8 cellular contexts compared by ENCODE assay signal in genomic region chr2:15591692-15592463, GRCh38. TPM values are rescaled to one million over a fixed set of nuclear protein-coding genes. Genes with fewer than 3 reads are reported as not detected.
DNase-seq lines count a peak whose midpoint lies in the region; ATAC-seq lines count a peak whose summit lies in the region.

Gene DDX1 (plus strand): TSS chr2:15591868. CDS start chr2:15591934, 66 bp downstream.

- CTCF ChIA-PET in activated CD8-positive, alpha-beta memory T cell treated with anti-CD3 and anti-CD28 coated beads, Interleukin-2, amount 10 ng/mL, durations not matched to agents 7 days and 5 days (lab: Charles Lee), result interaction anchor here (0.7 to 1.3 kb wide), 6 partner anchors 9 to 44 kb away, joined by 3 to 7 read pairs (median 3); partner anchors contain the start of gene NBAS

- peak within 1 kb of the TSS; percentile 90 for H3K4me3 Mint-ChIP-seq in activated CD8-positive, alpha-beta memory T cell treated with anti-CD3 and anti-CD28 coated beads, Interleukin-2, amount 10 ng/mL, durations not matched to agents 7 days and 5 days

- peaks cover 9% of the 10 kb centered on the region for H3K4me1 ChIP-seq in endocrine pancreas (ENCODE audit: control insufficient read depth, insufficient read depth, low read length)

- DNase-seq in COLO668 (lab: John Stamatoyannopoulos, UW; ENCODE audit: unreplicated experiment) (peak; percentile 90), HPDE6-E6E7 (ENCODE audit: extremely low spot score) (peak; percentile 81), NOMO-1 (lab: John Stamatoyannopoulos, UW; ENCODE audit: unreplicated experiment in 2 of 2) (peak; percentile 69 to 82), mesenteric fat pad (ENCODE audit: low spot score) (peak; percentile 96)
- peak; percentile 88 for DNase-seq in activated CD8-positive, alpha-beta memory T cell treated with anti-CD3 and anti-CD28 coated beads, Interleukin-2, amount 10 ng/mL, durations not matched to agents 7 days and 5 days
- DNase-seq in stimulated activated CD8-positive, alpha-beta memory T cell treated with anti-CD3 and anti-CD28 coated beads, Interleukin-15, amount 100 ng/mL, for 1 hour (ENCODE audit: low read depth), result peak; percentile 69

- peak within 1 kb of the TSS; percentile 88 for H3K27ac Mint-ChIP-seq in activated CD8-positive, alpha-beta memory T cell treated with anti-CD3 and anti-CD28 coated beads, Interleukin-2, amount 10 ng/mL, durations not matched to agents 7 days and 5 days

- H3K9me3 Mint-ChIP-seq in activated CD8-positive, alpha-beta memory T cell treated with anti-CD3 and anti-CD28 coated beads, Interleukin-2, amount 10 ng/mL, durations not matched to agents 7 days and 5 days (ENCODE audit: low read depth), result no peaks in the 10 kb centered on the region

- H3K9me3 ChIP-seq in endocrine pancreas (ENCODE audit: control insufficient read depth, low read length), result no peaks in the 10 kb centered on the region

- peak; percentile 93 for ATAC-seq in GM19467 (IDR thresholded peaks at IDR 0.05; ENCODE audit: unreplicated experiment)
- ATAC-seq in activated CD8-positive, alpha-beta memory T cell treated with anti-CD3 and anti-CD28 coated beads, Interleukin-2, amount 10 ng/mL, durations not matched to agents 7 days and 5 days, result peak; percentile 97

- no peaks in the 10 kb centered on the region for H3K27me3 ChIP-seq in endocrine pancreas (ENCODE audit: control insufficient read depth, insufficient read depth, low read length)

- H3K4me3 ChIP-seq in endocrine pancreas (ENCODE audit: control insufficient read depth, insufficient read depth, low read length), result peak within 1 kb of the TSS; percentile 100

- peak within 1 kb of the TSS; percentile 94 for H3K9ac ChIP-seq in endocrine pancreas (ENCODE audit: control insufficient read depth, insufficient read depth, low read length)

- H3K36me3 ChIP-seq in endocrine pancreas (ENCODE audit: control insufficient read depth, insufficient read depth, low read length), result peaks cover 2% of the 10 kb centered on the region

- H3K36me3 Mint-ChIP-seq in activated CD8-positive, alpha-beta memory T cell treated with anti-CD3 and anti-CD28 coated beads, Interleukin-2, amount 10 ng/mL, durations not matched to agents 7 days and 5 days, result peaks cover 18% of the 10 kb centered on the region

- no peaks in the 10 kb centered on the region for H3K27me3 Mint-ChIP-seq in activated CD8-positive, alpha-beta memory T cell treated with anti-CD3 and anti-CD28 coated beads, Interleukin-2, amount 10 ng/mL, durations not matched to agents 7 days and 5 days

- H3K4me1 Mint-ChIP-seq in activated CD8-positive, alpha-beta memory T cell treated with anti-CD3 and anti-CD28 coated beads, Interleukin-2, amount 10 ng/mL, durations not matched to agents 7 days and 5 days, result peaks cover 30% of the 10 kb centered on the region

RNA-seq across cellular contexts. Expression of gene DDX1, which starts in this region (rescaled TPM):
- 10 to 100 TPM; 58.5 to 81.3 TPM for total RNA-seq in activated CD8-positive, alpha-beta memory T cell treated with anti-CD3 and anti-CD28 coated beads, Interleukin-2, amount 10 ng/mL, durations not matched to agents 7 days and 5 days
- 90.9 TPM for total RNA-seq in mesenteric fat pad

Comparison
In these comparisons a context has a peak if more than half of its experiments do, and no peak if none do; other contexts are left out.
1. Peak in every context shown above with its lines: DNase-seq, ATAC-seq and H3K4me3 ChIP-seq.